In the genomic region with DNA sequence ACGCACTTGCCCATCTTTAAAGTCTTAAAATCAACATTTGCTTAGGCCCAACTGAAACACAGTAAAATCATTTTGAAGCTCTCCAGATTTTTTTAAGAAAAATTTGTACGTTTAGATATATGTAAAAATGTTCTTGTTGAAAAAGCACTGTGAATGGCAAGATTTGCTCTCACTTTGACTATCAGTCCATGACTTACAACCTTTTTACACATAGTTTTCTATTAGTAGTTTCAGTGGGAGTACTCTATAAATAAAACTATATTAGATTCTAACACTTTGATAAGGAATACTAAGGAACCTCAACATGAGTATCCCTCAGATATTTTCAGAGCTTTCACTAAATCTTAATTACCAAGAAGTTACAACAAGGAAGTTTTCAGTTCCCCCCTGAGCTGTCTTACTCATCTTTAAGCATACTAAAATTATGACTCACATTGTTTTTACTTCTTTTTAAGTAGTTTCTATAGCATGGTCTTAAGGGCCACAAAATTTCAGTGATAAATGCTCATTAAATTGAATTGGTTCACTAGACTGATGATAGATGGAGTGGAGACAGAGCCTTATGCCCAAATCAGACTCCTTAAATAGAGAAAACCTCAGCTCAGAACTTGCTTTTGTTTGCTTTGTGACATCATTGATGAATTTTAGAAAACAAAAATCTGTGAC, we compare ENCODE assay signal across 8 cellular contexts. TPM values are rescaled to one million over a fixed set of nuclear protein-coding genes. Genes with fewer than 3 reads are reported as not detected.
DNase-seq lines count a peak whose midpoint lies in the region; ATAC-seq lines count a peak whose summit lies in the region.

No MANE protein-coding gene starts in this region.

- DNase-seq in DMS53 (lab: John Stamatoyannopoulos, UW) (peak; percentile 4), DMS53 treated with DMSO at 0.1 percent for 48 hours (lab: John Stamatoyannopoulos, UW; ENCODE audit: unreplicated experiment) (no peak), T-helper 17 cell (no peak), DMS79 treated with DMSO at 0.1 percent for 48 hours (lab: John Stamatoyannopoulos, UW) (no peak)
- no peak for DNase-seq in activated T-helper 1 cell treated with anti-CD3 and anti-CD28 coated beads, Interleukin-12 subunit alpha, Interleukin-12 subunit beta, Interleukin-2, Interleukin-4 antibody, amounts not matched to agents 30 ng/mL and 10 ng/mL and 1 ng/mL, durations not matched to agents 14 hours and 24 hours and 36 hours (ENCODE audit: low spot score)
- DNase-seq in activated CD4-positive, alpha-beta T cell treated with anti-CD3 and anti-CD28 coated beads for 48 hours: no peak

- H3K4me3 Mint-ChIP-seq in T-helper 17 cell: no peak overlapping the region
- no peak overlapping the region for H3K4me3 Mint-ChIP-seq in stimulated activated memory B cell treated with anti-CD40 and anti-IgM and Interleukin-4, amounts not matched to agents 10 μg/mL and 1 μg/mL and 100 μg/mL, for 72 hours
- no peak overlapping the region for H3K4me3 Mint-ChIP-seq in activated T-helper 1 cell treated with anti-CD3 and anti-CD28 coated beads, Interleukin-12 subunit alpha, Interleukin-12 subunit beta, Interleukin-2, Interleukin-4 antibody, amounts not matched to agents 30 ng/mL and 10 ng/mL and 1 ng/mL, durations not matched to agents 14 hours and 24 hours and 36 hours

- H3K9me3 Mint-ChIP-seq in stimulated activated memory B cell treated with anti-CD40 and anti-IgM and Interleukin-4, amounts not matched to agents 10 μg/mL and 1 μg/mL and 100 μg/mL, for 72 hours: no peaks in the 10 kb centered on the region
- H3K9me3 Mint-ChIP-seq in activated T-helper 1 cell treated with anti-CD3 and anti-CD28 coated beads, Interleukin-12 subunit alpha, Interleukin-12 subunit beta, Interleukin-2, Interleukin-4 antibody, amounts not matched to agents 30 ng/mL and 10 ng/mL and 1 ng/mL, durations not matched to agents 14 hours and 24 hours and 36 hours: peaks cover 8% of the 10 kb centered on the region

- peak; percentile 88 for ATAC-seq in HG03066 (IDR thresholded peaks at IDR 0.05; ENCODE audit: low read depth, unreplicated experiment)
- peak; percentile 16 for ATAC-seq in T-helper 17 cell
- ATAC-seq in stimulated activated memory B cell treated with anti-CD40 and anti-IgM and Interleukin-4, amounts not matched to agents 10 μg/mL and 1 μg/mL and 100 μg/mL, for 72 hours: peak; percentile 75

- no peaks in the 10 kb centered on the region for H3K27me3 Mint-ChIP-seq in T-helper 17 cell
- H3K27me3 Mint-ChIP-seq in stimulated activated memory B cell treated with anti-CD40 and anti-IgM and Interleukin-4, amounts not matched to agents 10 μg/mL and 1 μg/mL and 100 μg/mL, for 72 hours: no peaks in the 10 kb centered on the region
- H3K27me3 Mint-ChIP-seq in activated T-helper 1 cell treated with anti-CD3 and anti-CD28 coated beads, Interleukin-12 subunit alpha, Interleukin-12 subunit beta, Interleukin-2, Interleukin-4 antibody, amounts not matched to agents 30 ng/mL and 10 ng/mL and 1 ng/mL, durations not matched to agents 14 hours and 24 hours and 36 hours (ENCODE audit: insufficient read depth): peaks cover 13% of the 10 kb centered on the region

- intact Hi-C loops in activated T-helper 1 cell treated with anti-CD3 and anti-CD28 coated beads, Interleukin-12 subunit alpha, Interleukin-12 subunit beta, Interleukin-2, Interleukin-4 antibody, amounts not matched to agents 30 ng/mL and 10 ng/mL and 1 ng/mL, durations not matched to agents 14 hours and 24 hours and 36 hours (cut with micrococcal nuclease): no loop called here

- H3K4me1 Mint-ChIP-seq in T-helper 17 cell: no peaks in the 10 kb centered on the region
- H3K4me1 Mint-ChIP-seq in stimulated activated memory B cell treated with anti-CD40 and anti-IgM and Interleukin-4, amounts not matched to agents 10 μg/mL and 1 μg/mL and 100 μg/mL, for 72 hours: no peaks in the 10 kb centered on the region
- no peaks in the 10 kb centered on the region for H3K4me1 Mint-ChIP-seq in activated T-helper 1 cell treated with anti-CD3 and anti-CD28 coated beads, Interleukin-12 subunit alpha, Interleukin-12 subunit beta, Interleukin-2, Interleukin-4 antibody, amounts not matched to agents 30 ng/mL and 10 ng/mL and 1 ng/mL, durations not matched to agents 14 hours and 24 hours and 36 hours (ENCODE audit: low read depth)

- H3K27ac Mint-ChIP-seq in T-helper 17 cell: no peak overlapping the region
- no peak overlapping the region for H3K27ac Mint-ChIP-seq in stimulated activated memory B cell treated with anti-CD40 and anti-IgM and Interleukin-4, amounts not matched to agents 10 μg/mL and 1 μg/mL and 100 μg/mL, for 72 hours
- no peak overlapping the region for H3K27ac Mint-ChIP-seq in activated T-helper 1 cell treated with anti-CD3 and anti-CD28 coated beads, Interleukin-12 subunit alpha, Interleukin-12 subunit beta, Interleukin-2, Interleukin-4 antibody, amounts not matched to agents 30 ng/mL and 10 ng/mL and 1 ng/mL, durations not matched to agents 14 hours and 24 hours and 36 hours

- no peaks in the 10 kb centered on the region for H3K9me3 ChIP-seq in T-helper 17 cell (ENCODE audit: control insufficient read depth, low read length, poor library complexity, severe bottlenecking)

- H3K36me3 Mint-ChIP-seq in T-helper 17 cell (ENCODE audit: low read depth): no peaks in the 10 kb centered on the region
- H3K36me3 Mint-ChIP-seq in stimulated activated memory B cell treated with anti-CD40 and anti-IgM and Interleukin-4, amounts not matched to agents 10 μg/mL and 1 μg/mL and 100 μg/mL, for 72 hours: no peaks in the 10 kb centered on the region
- no peaks in the 10 kb centered on the region for H3K36me3 Mint-ChIP-seq in activated T-helper 1 cell treated with anti-CD3 and anti-CD28 coated beads, Interleukin-12 subunit alpha, Interleukin-12 subunit beta, Interleukin-2, Interleukin-4 antibody, amounts not matched to agents 30 ng/mL and 10 ng/mL and 1 ng/mL, durations not matched to agents 14 hours and 24 hours and 36 hours (ENCODE audit: low read depth)

RNA-seq across cellular contexts. Expression of a gene that starts 31.6 kb away (rescaled TPM):
- 10 to 100 TPM; 19.7 to 34.3 TPM for total RNA-seq in T-helper 17 cell
- 15.4 and 16.0 TPM in 2 replicates for total RNA-seq in activated T-helper 1 cell treated with anti-CD3 and anti-CD28 coated beads, Interleukin-12 subunit alpha, Interleukin-12 subunit beta, Interleukin-2, Interleukin-4 antibody, amounts not matched to agents 30 ng/mL and 10 ng/mL and 1 ng/mL, durations not matched to agents 14 hours and 24 hours and 36 hours

Comparison
In these comparisons a context has a peak if more than half of its experiments do, and no peak if none do; other contexts are left out.
1. ATAC-seq: peak in every context shown above with its lines; median percentile 88 in HG03066; 75 in stimulated activated memory B cell treated with anti-CD40 and anti-IgM and Interleukin-4, amounts not matched to agents 10 μg/mL and 1 μg/mL and 100 μg/mL, for 72 hours; 16 in T-helper 17 cell.